ENCODE assay signal across 20 cellular contexts in genomic region chr4:86641516-86642090, GRCh38. TPM values are rescaled to one million over a fixed set of nuclear protein-coding genes. Genes with fewer than 3 reads are reported as not detected.
DNase-seq lines count a peak whose midpoint lies in the region; ATAC-seq and TF ChIP-seq lines count a peak whose summit lies in the region.
"Had no signal": no experiment of that assay in that cellular context is flagged by ENCODE, and none has a peak within 500 bp of the region (broad histone marks: within the 10 kb centered on the region; RNA-seq: fewer than 3 reads in every experiment).

No MANE protein-coding gene starts in this region.

- 0 out of 2 replicates have a peak overlapping the region, but pooled peaks have one; percentile 5 for H3K27ac ChIP-seq in SK-N-MC

- no peak overlapping the region for H3K27ac Mint-ChIP-seq in Calu3 (ENCODE audit: unreplicated experiment)
- H3K27ac Mint-ChIP-seq: T-helper 2 cell treated with Interferon-gamma antibody and Interleukin-4, amounts not matched to agents 5 μg/mL and 100 μg/mL, for 36 hours had no signal

- no peak overlapping the region for H3K4me3 Mint-ChIP-seq in Calu3 (ENCODE audit: low read depth, unreplicated experiment)
- H3K4me3 Mint-ChIP-seq: T-helper 2 cell treated with Interferon-gamma antibody and Interleukin-4, amounts not matched to agents 5 μg/mL and 100 μg/mL, for 36 hours had no signal

- no peaks in the 10 kb centered on the region for H3K36me3 Mint-ChIP-seq in Calu3 (ENCODE audit: insufficient read depth, unreplicated experiment)

- no peak overlapping the region for H3K9ac ChIP-seq in SK-N-MC (ENCODE audit: insufficient read length)

- CTCF ChIA-PET in Calu3 (lab: Charles Lee): interaction anchor here (0.7 kb wide), 1 partner anchor 275 kb away, joined by 5 read pairs; no protein-coding TSS in a partner anchor

- no peak for TF ChIP-seq CTCF in Calu3 (IDR thresholded peaks at IDR 0.05; ENCODE audit: unreplicated experiment)

- H3K9me3 ChIP-seq in SK-N-MC (ENCODE audit: low read depth, low read length): peaks cover 8% of the 10 kb centered on the region; the same call in 1 of the 2 replicates

- H3K9me3 Mint-ChIP-seq in Calu3 (ENCODE audit: low read depth, unreplicated experiment): peaks cover 1% of the 10 kb centered on the region
- H3K9me3 Mint-ChIP-seq: T-helper 2 cell treated with Interferon-gamma antibody and Interleukin-4, amounts not matched to agents 5 μg/mL and 100 μg/mL, for 36 hours had no signal

- peak; percentile 15 to 73 for DNase-seq in NOMO-1 (lab: John Stamatoyannopoulos, UW; ENCODE audit: unreplicated experiment in 2 of 2)
- no peak for DNase-seq in NOMO-1 treated with dmso at 0.1 percent for 144 hours (lab: John Stamatoyannopoulos, UW; ENCODE audit: unreplicated experiment)
- DNase-seq in SK-N-MC (ENCODE audit: low read depth, low spot score): no peak
- no peak for DNase-seq in Calu3
- DNase-seq: 8988T, C1 segment of cervical spinal cord, COR-L47, DMS53, NCI-H1417 treated with DMSO at 0.1 percent for 48 hours, NCI-H2029, NCI-H2171 treated with DMSO at 0.1 percent for 48 hours, NCI-H510A, PC-3 had no signal

- H3K27me3 Mint-ChIP-seq in Calu3 (ENCODE audit: unreplicated experiment): no peaks in the 10 kb centered on the region

- H3K4me3 ChIP-seq in SK-N-MC: no peak overlapping the region

- peaks cover 69% of the 10 kb centered on the region for H3K36me3 ChIP-seq in SK-N-MC (ENCODE audit: insufficient read depth, low read length)

- peak; percentile 60 for ATAC-seq in HG02884 (IDR thresholded peaks at IDR 0.05; ENCODE audit: unreplicated experiment)
- no peak for ATAC-seq in GM19455 (IDR thresholded peaks at IDR 0.05; ENCODE audit: unreplicated experiment)
- no peak for ATAC-seq in GM21786 (IDR thresholded peaks at IDR 0.05; ENCODE audit: unreplicated experiment)
- no peak for ATAC-seq in HG03175 (IDR thresholded peaks at IDR 0.05; ENCODE audit: unreplicated experiment)
- ATAC-seq: HCT116, HepG2, PC-3 had no signal

- no peaks in the 10 kb centered on the region for H3K4me1 Mint-ChIP-seq in Calu3 (ENCODE audit: low read depth, unreplicated experiment)

- intact Hi-C loops in Calu3 (cut with micrococcal nuclease; ENCODE audit: unreplicated experiment): no loop called here

- BruUV-seq in Calu3 (replicated peaks; lab: Mats Ljungman, UMichigan): no TSS peak

RNA-seq across cellular contexts. Expression of gene PTPN13, which starts 47.5 kb away (rescaled TPM):
- total RNA-seq in Calu3 (2022): 22.2 and 23.3 TPM in 2 replicates
- total RNA-seq: HepG2 had no signal

Comparison
In these comparisons a context has a peak if more than half of its experiments do, and no peak if none do; other contexts are left out.
1. DNase-seq: peak in NOMO-1 (2 of 2); none in NOMO-1 treated with dmso at 0.1 percent for 144 hours (single experiment), SK-N-MC (single experiment) and Calu3 (single experiment).